Comparison of ENCODE assay signal across 7 cellular contexts in the genomic region with DNA sequence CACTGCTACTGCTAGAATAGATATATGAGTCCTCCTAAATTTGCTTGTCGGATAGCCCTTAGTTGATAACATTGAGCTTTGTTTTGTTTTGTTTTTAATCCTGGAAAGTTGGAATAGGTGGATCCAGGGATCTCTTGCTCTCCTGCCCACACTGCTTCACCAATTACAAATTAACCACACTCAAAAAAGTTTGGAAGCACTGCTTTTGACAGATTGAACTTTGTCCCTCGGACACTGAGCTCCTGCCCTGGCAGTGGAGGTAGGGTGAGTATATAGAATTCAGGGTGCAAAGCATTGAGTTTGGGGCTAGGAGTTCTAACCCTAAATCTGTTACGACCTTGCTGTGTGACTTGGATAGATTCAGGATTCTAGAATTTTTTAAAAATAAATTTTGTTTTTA. TPM values are rescaled to one million over a fixed set of nuclear protein-coding genes. Genes with fewer than 3 reads are reported as not detected.
"Had no signal": no experiment of that assay in that cellular context is flagged by ENCODE, and none has a peak within 500 bp of the region (broad histone marks: within the 10 kb centered on the region; RNA-seq: fewer than 3 reads in every experiment).

No MANE protein-coding gene starts in this region.

- H3K27ac ChIP-seq: GM23248 had no signal

- H3K27ac Mint-ChIP-seq: IgD-negative memory B cell had no signal

- H2AFZ ChIP-seq: GM23248 had no signal

- DNase-seq: GM23248, GOT3, HCEC 1CT, KBM-7 had no signal

- H3K9me3 Mint-ChIP-seq: IgD-negative memory B cell had no signal

- H3K4me3 Mint-ChIP-seq: IgD-negative memory B cell had no signal

- H3K36me3 Mint-ChIP-seq: IgD-negative memory B cell had no signal

- H3K4me3 ChIP-seq: GM23248 had no signal

- H3K9ac ChIP-seq: GM23248 had no signal

- H3K4me1 Mint-ChIP-seq: IgD-negative memory B cell had no signal

RNA-seq across cellular contexts. Expression of gene SYNDIG1L, which starts 15.1 kb away (rescaled TPM):
- total RNA-seq: GM23248, H4, HT-29 had no signal
